12 cellular contexts compared by ENCODE assay signal in the genomic region with DNA sequence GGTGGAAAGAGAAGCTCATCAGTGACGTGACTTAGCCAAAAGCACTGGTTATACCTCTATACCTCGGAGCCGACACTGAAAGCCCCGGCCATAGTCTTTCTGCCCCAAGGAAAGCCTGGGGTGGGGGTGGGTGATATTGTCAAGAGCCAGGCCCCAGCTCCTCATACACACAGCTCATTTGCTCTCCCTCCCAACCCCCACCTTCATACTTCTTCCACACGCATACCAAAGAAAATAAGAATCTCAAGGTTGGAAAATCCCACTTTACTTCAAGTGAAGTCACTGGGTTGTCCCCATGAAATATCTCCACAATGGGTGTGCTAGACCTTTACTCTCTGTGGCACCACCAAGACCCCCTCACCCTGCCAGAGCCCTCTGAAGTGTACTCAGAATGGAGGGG. TPM values are rescaled to one million over a fixed set of nuclear protein-coding genes. Genes with fewer than 3 reads are reported as not detected.
DNase-seq lines count a peak whose midpoint lies in the region; ATAC-seq and TF ChIP-seq lines count a peak whose summit lies in the region.
"Had no signal": no experiment of that assay in that cellular context is flagged by ENCODE, and none has a peak within 500 bp of the region (broad histone marks: within the 10 kb centered on the region; RNA-seq: fewer than 3 reads in every experiment).

No MANE protein-coding gene starts in this region.

- dilution Hi-C loops in mammary epithelial cell (cut with HindIII; ENCODE audit: low sequenced_read_pairs) = loop anchor here (5.0 kb wide), 1 partner anchor 38 kb away; no protein-coding TSS in a partner anchor

- H3K27me3 ChIP-seq in mammary epithelial cell (ENCODE audit: insufficient read depth, low read length) = no peaks in the 10 kb centered on the region
- no peaks in the 10 kb centered on the region for H3K27me3 ChIP-seq in mucosa of stomach (ENCODE audit: control insufficient read depth, insufficient read depth, low read length)
- no peaks in the 10 kb centered on the region for H3K27me3 ChIP-seq in upper lobe of left lung
- H3K27me3 ChIP-seq: BE2C, SJSA1 had no signal

- peaks cover 25% of the 10 kb centered on the region for H3K79me2 ChIP-seq in mammary epithelial cell (ENCODE audit: insufficient read depth, low read length)

- H3K27me3 Mint-ChIP-seq in MCF 10A (ENCODE audit: insufficient read depth, unreplicated experiment) = no peaks in the 10 kb centered on the region

- peaks cover 32% of the 10 kb centered on the region for H3K4me1 Mint-ChIP-seq in MCF 10A (ENCODE audit: insufficient read depth, unreplicated experiment)

- TF ChIP-seq POLR2A in upper lobe of left lung (IDR thresholded peaks at IDR 0.05) = no peak

- intact Hi-C loops in MCF 10A (cut with micrococcal nuclease) = no loop called here
- intact Hi-C loops in mammary epithelial cell (cut with micrococcal nuclease) = loop anchor here (2.0 kb wide), 1 partner anchor 45 kb away; no protein-coding TSS in a partner anchor

- no peak overlapping the region for H3K4me3 ChIP-seq in mammary epithelial cell (replicated peaks in 1 of 3; ENCODE audit: insufficient read depth in 1 of 3, low read depth in 2 of 3, low read length in 3 of 3)
- H3K4me3 ChIP-seq in mucosa of stomach (ENCODE audit: low read length) = peak overlapping the region; percentile 96
- peak overlapping the region in 3 of 4 donors; percentile 78 to 90 (median 85) for H3K4me3 ChIP-seq in upper lobe of left lung

- H3K4me1 ChIP-seq in mammary epithelial cell (ENCODE audit: insufficient read depth, low read length) = peaks cover 40% of the 10 kb centered on the region
- H3K4me1 ChIP-seq in mucosa of stomach (ENCODE audit: control insufficient read depth, insufficient read depth, low read length) = peaks cover 47% of the 10 kb centered on the region
- peaks cover 32 to 57% (median 51%) of the 10 kb centered on the region in 4 donors for H3K4me1 ChIP-seq in upper lobe of left lung
- H3K4me1 ChIP-seq: BE2C had no signal

- TF ChIP-seq EP300 in upper lobe of left lung (IDR thresholded peaks at IDR 0.05) = no peak

- H3K27ac Mint-ChIP-seq in MCF 10A (ENCODE audit: low read depth, unreplicated experiment) = no peak overlapping the region

- H3K27ac ChIP-seq in mammary epithelial cell (ENCODE audit: insufficient read depth, low read depth, low read length) (no peak overlapping the region), angular gyrus (ENCODE audit: low read depth, low read length) (peak overlapping the region; percentile 91), upper lobe of left lung (peak overlapping the region; percentile 98 to 99 (median 98))
- H3K27ac ChIP-seq: SJSA1 had no signal

- in situ Hi-C loops in mammary epithelial cell (cut with MboI; ENCODE audit: low sequenced_read_pairs in 2 of 2) = no loop called here

- CTCF ChIA-PET in MCF 10A (lab: Yijun Ruan, JAX) (interaction anchor here (0.6 to 1.6 kb wide), 6 partner anchors 9 to 173 kb away, joined by 3 to 10 read pairs (median 4); no protein-coding TSS in a partner anchor), mammary epithelial cell (lab: Charles Lee; ENCODE audit: low non-redundant PET) (no interaction called here)

- 100% methylated on average over 4 of the region's 5 CpGs for WGBS in mammary epithelial cell (ENCODE audit: low coverage, missing lambda C conversion rate)
- 91 to 94% methylated on average over 5 of the region's 5 CpGs for WGBS in upper lobe of left lung, 2 donors

- POLR2A ChIA-PET in MCF 10A (lab: Yijun Ruan, JAX) = interaction anchor here (0.9 to 2.9 kb wide), 3 partner anchors 12 to 393 kb away, joined by 3 to 12 read pairs (median 6); no protein-coding TSS in a partner anchor

- no peak overlapping the region for H3K4me2 ChIP-seq in mammary epithelial cell (ENCODE audit: insufficient read depth, low read depth, low read length)

- H3K4me3 Mint-ChIP-seq in MCF 10A (ENCODE audit: unreplicated experiment) = peak overlapping the region; percentile 93

- H3K9me3 ChIP-seq in mammary epithelial cell (replicated peaks; ENCODE audit: insufficient read depth, low read length) = peaks cover 3% of the 10 kb centered on the region
- H3K9me3 ChIP-seq in mucosa of stomach (ENCODE audit: control insufficient read depth, low read length) = no peaks in the 10 kb centered on the region
- H3K9me3 ChIP-seq in upper lobe of left lung = no peaks in the 10 kb centered on the region
- H3K9me3 ChIP-seq: BE2C had no signal

- H2AFZ ChIP-seq in mammary epithelial cell (ENCODE audit: low read depth, low read length) = no peak overlapping the region

- H4K20me1 ChIP-seq in mammary epithelial cell (ENCODE audit: insufficient read depth, low read length) = no peaks in the 10 kb centered on the region

- peaks cover 14% of the 10 kb centered on the region for H3K9me3 Mint-ChIP-seq in MCF 10A (ENCODE audit: unreplicated experiment)

- ATAC-seq in upper lobe of left lung (ENCODE audit: low FRiP score in 2 of 2) = no peak
- ATAC-seq in omental fat pad (ENCODE audit: low FRiP score) = no peak

- DNase-seq in MCF 10A (ENCODE audit: unreplicated experiment) = no peak
- DNase-seq in mammary epithelial cell = no peak
- no peak for DNase-seq in upper lobe of left lung
- no peak for DNase-seq in NCI-H2029 treated with DMSO at 0.1 percent for 48 hours (lab: John Stamatoyannopoulos, UW)
- DNase-seq in omental fat pad (ENCODE audit: low spot score) = no peak
- DNase-seq in NCI-H526 treated with DMSO at 0.1 percent for 48 hours (lab: John Stamatoyannopoulos, UW) = no peak
- DNase-seq: amniotic stem cell, BE2C, NCI-H1092 treated with DMSO at 0.1 percent for 48 hours had no signal

- TF ChIP-seq CTCF in MCF 10A (IDR thresholded peaks at IDR 0.05; ENCODE audit: unreplicated experiment) = no peak
- TF ChIP-seq CTCF in mammary epithelial cell (conservative IDR thresholded peaks at IDR 0.05 in 1 of 2, IDR thresholded peaks at IDR 0.05 in 1 of 2; ENCODE audit: extremely low read depth in 1 of 2, insufficient read depth in 1 of 2, low read depth in 1 of 2, low read length in 2 of 2) = no peak
- no peak for TF ChIP-seq CTCF in upper lobe of left lung (IDR thresholded peaks at IDR 0.05)
- no peak for TF ChIP-seq CTCF in omental fat pad (IDR thresholded peaks at IDR 0.05)

- H3K36me3 Mint-ChIP-seq in MCF 10A (ENCODE audit: insufficient read depth, unreplicated experiment) = peaks cover 21% of the 10 kb centered on the region

- H3K36me3 ChIP-seq in mammary epithelial cell (ENCODE audit: insufficient read depth, low read length) (no peaks in the 10 kb centered on the region), mucosa of stomach (ENCODE audit: control insufficient read depth, insufficient read depth, low read length) (peaks cover 7% of the 10 kb centered on the region), upper lobe of left lung (peaks cover 0 to 7% (median 2%) of the 10 kb centered on the region in 4 donors)
- H3K36me3 ChIP-seq: BE2C had no signal

- no TSS peak for BruUV-seq in MCF 10A (replicated peaks; lab: Mats Ljungman, UMichigan)
- no TSS peak for BruUV-seq in mammary epithelial cell (replicated peaks; lab: Mats Ljungman, UMichigan)

- H3K9ac ChIP-seq in mammary epithelial cell (ENCODE audit: insufficient read depth, low read length) = no peak overlapping the region
- peak overlapping the region; percentile 99 for H3K9ac ChIP-seq in mucosa of stomach (ENCODE audit: low read length)

RNA-seq across cellular contexts. Expression of a gene that starts 27.1 kb away (rescaled TPM):
- total RNA-seq in MCF 10A (2022) = 135 and 150 TPM in 2 replicates
- 100 to 1,000 TPM in 1 of 2 donors, 10 to 100 TPM in 1; 91.4 to 177 TPM for total RNA-seq in mammary epithelial cell
- polyA plus RNA-seq in mammary epithelial cell = 134 TPM
- 122 TPM for polyA minus RNA-seq in mammary epithelial cell
- total RNA-seq in upper lobe of left lung = 100 to 1,000 TPM; 148 to 392 (median 277) TPM
- 100 to 1,000 TPM; 159 to 376 (median 258) TPM for total RNA-seq in omental fat pad

RNA-seq across cellular contexts. Expression of a gene that starts 31.4 kb away (rescaled TPM):
- total RNA-seq in MCF 10A (2022) (31.2 and 36.9 TPM in 2 replicates), mammary epithelial cell (10 to 100 TPM; 17.2 to 17.5 TPM), upper lobe of left lung (10 to 100 TPM; 19.6 to 41.2 (median 26.1) TPM), omental fat pad (10 to 100 TPM in 3 of 4 donors, 1 to 10 TPM in 1; 9.2 to 21.8 (median 10.8) TPM)
- 6.7 TPM for polyA plus RNA-seq in mammary epithelial cell
- 40.5 TPM for polyA minus RNA-seq in mammary epithelial cell

Comparison
In these comparisons a context has a peak if more than half of its experiments do, and no peak if none do; other contexts are left out.
1. H3K4me3 ChIP-seq: peak in mucosa of stomach (single experiment) and upper lobe of left lung (3 of 4); none in mammary epithelial cell (0 of 3).